ENCODE assay signal across 26 cellular contexts in the genomic region with DNA sequence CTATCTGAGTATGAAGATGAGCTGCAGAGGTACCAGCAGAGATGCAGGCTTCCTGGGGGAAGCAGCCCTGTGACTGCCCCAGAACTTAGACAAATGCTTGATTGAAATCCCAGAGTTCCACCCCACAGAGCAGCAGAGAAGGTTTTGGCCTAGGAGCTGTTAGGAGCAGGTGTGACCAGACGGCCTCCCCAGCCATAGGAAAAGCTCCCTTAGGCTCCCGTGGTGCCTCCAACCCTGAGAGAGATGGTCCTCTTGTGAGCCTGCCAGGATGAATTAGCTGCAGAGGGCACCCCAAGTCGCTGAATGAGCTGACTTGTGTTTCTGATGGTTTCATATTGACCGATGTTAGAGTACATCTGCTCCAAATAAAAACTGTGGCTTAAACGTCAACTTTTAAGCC. TPM values are rescaled to one million over a fixed set of nuclear protein-coding genes. Genes with fewer than 3 reads are reported as not detected.
"Had no signal": no experiment of that assay in that cellular context is flagged by ENCODE, and none has a peak within 500 bp of the region (broad histone marks: within the 10 kb centered on the region; RNA-seq: fewer than 3 reads in every experiment).

No MANE protein-coding gene starts in this region.

- H3K9me3 ChIP-seq: adrenal gland had no signal

- H3K27ac Mint-ChIP-seq: activated CD8-positive, alpha-beta T cell treated with anti-CD3 and anti-CD28 coated beads for 36 hours; activated naive CD8-positive, alpha-beta T cell treated with anti-CD3 and anti-CD28 coated beads, Interleukin-2, amount 10 ng/mL, durations not matched to agents 7 days and 5 days; T-cell had no signal

- H3K36me3 Mint-ChIP-seq: activated naive CD8-positive, alpha-beta T cell treated with anti-CD3 and anti-CD28 coated beads, Interleukin-2, amount 10 ng/mL, durations not matched to agents 7 days and 5 days; T-cell had no signal

- H3K4me3 Mint-ChIP-seq: activated CD8-positive, alpha-beta T cell treated with anti-CD3 and anti-CD28 coated beads for 36 hours; activated naive CD8-positive, alpha-beta T cell treated with anti-CD3 and anti-CD28 coated beads, Interleukin-2, amount 10 ng/mL, durations not matched to agents 7 days and 5 days; T-cell had no signal

- H3K27ac ChIP-seq: adrenal gland, PC-9, SK-N-MC, VCaP had no signal

- H3K4me2 ChIP-seq: PC-9 had no signal

- H3K36me3 ChIP-seq: adrenal gland had no signal

- H3K9me3 Mint-ChIP-seq: activated CD8-positive, alpha-beta T cell treated with anti-CD3 and anti-CD28 coated beads for 36 hours; activated naive CD8-positive, alpha-beta T cell treated with anti-CD3 and anti-CD28 coated beads, Interleukin-2, amount 10 ng/mL, durations not matched to agents 7 days and 5 days; T-cell had no signal

- DNase-seq: activated CD4-positive, alpha-beta T cell treated with anti-CD3 and anti-CD28 coated beads, Interleukin-2, amount 50 U/mL, for 1 hour; activated CD4-positive, CD25-positive, alpha-beta regulatory T cell; activated CD8-positive, alpha-beta memory T cell treated with anti-CD3 and anti-CD28 coated beads, Interleukin-2, amount 50 U/mL, for 4 hours; activated CD8-positive, alpha-beta T cell treated with anti-CD3 and anti-CD28 coated beads for 36 hours; activated naive CD4-positive, alpha-beta T cell treated with anti-CD3 and anti-CD28 coated beads, Interleukin-2, amount 50 U/mL, for 16 hours; activated naive CD8-positive, alpha-beta T cell treated with anti-CD3 and anti-CD28 coated beads, Interleukin-2, amount 10 ng/mL, durations not matched to agents 7 days and 5 days; adrenal gland; IMR-90; Kasumi-1; KBM-7; NCI-H1048; NCI-H1417; NCI-H1930; NCI-H2107; NCI-H2171 treated with DMSO at 0.1 percent for 48 hours; NCI-H226; NCI-H510A; NCI-H526 treated with DMSO at 0.1 percent for 48 hours; NCI-H82; PC-9; T-cell; T-helper 2 cell had no signal

- H3K27me3 ChIP-seq: adrenal gland had no signal

- H3K4me1 Mint-ChIP-seq: T-cell had no signal

- ATAC-seq: activated CD8-positive, alpha-beta T cell treated with anti-CD3 and anti-CD28 coated beads for 36 hours; Right ventricle myocardium inferior; T-cell had no signal

- H2AFZ ChIP-seq: PC-9 had no signal

- H3K4me3 ChIP-seq: adrenal gland, PC-9, SK-N-MC had no signal

- H3K4me1 ChIP-seq: adrenal gland had no signal

RNA-seq across cellular contexts. Expression of gene NTRK2, which starts 22.1 kb away (rescaled TPM):
- total RNA-seq: activated naive CD8-positive, alpha-beta T cell treated with anti-CD3 and anti-CD28 coated beads, Interleukin-2, amount 10 ng/mL, durations not matched to agents 7 days and 5 days; bronchial epithelial cell; PC-9 had no signal
